In genomic region chr15:48355377-48355776, GRCh38 we compare ENCODE assay signal across 1 cellular context.
TF ChIP-seq lines count a peak whose summit lies in the region.

No MANE protein-coding gene starts in this region.

TF ChIP-seq in WTC11, 78 proteins besides CTCF, POLR2A, EP300 and RAD21 (continued from another document):
- TF ChIP-seq, protein P1, sequence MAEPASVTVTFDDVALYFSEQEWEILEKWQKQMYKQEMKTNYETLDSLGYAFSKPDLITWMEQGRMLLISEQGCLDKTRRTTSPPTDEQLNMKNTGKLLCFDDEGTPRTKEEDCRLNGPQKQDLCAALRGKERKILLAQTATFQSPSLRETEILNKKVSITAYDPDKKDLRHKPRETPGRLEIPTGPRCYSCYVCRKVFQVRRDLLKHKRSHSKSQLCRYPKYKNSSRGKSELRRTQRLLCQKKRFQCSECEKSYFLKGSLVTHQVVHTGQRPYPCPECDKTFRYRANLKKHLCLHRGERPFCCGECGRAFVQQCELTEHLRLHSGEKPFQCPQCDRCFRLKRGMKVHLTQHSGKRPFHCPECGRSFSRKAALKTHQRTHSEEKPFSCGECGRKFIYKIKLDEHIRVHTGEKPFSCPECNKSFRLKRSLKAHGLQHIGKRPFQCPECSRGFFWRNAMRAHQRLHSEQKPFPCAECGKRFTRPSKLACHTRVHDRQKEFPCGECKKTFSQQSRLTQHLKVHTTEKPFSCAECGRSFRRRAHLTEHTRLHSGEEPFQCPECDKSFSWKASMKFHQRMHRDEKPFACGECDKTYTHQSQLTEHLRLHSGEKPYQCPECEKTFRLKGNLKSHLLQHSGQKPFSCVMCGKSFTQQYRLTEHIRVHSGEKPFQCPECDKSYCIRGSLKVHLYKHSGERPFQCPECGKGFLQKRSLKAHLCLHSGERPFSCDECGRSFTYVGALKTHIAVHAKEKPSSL (CRISPR knock-in tag; conservative IDR thresholded peaks at IDR 0.05), result no peak
- TF ChIP-seq ZNF671 (CRISPR knock-in tag; IDR thresholded peaks at IDR 0.05), result no peak
- TF ChIP-seq MYBL2 (CRISPR knock-in tag; IDR thresholded peaks at IDR 0.05), result no peak
- TF ChIP-seq, protein P2, sequence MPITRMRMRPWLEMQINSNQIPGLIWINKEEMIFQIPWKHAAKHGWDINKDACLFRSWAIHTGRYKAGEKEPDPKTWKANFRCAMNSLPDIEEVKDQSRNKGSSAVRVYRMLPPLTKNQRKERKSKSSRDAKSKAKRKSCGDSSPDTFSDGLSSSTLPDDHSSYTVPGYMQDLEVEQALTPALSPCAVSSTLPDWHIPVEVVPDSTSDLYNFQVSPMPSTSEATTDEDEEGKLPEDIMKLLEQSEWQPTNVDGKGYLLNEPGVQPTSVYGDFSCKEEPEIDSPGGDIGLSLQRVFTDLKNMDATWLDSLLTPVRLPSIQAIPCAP (CRISPR knock-in tag; IDR thresholded peaks at IDR 0.05), result no peak
- TF ChIP-seq SMAD4 (CRISPR knock-in tag; IDR thresholded peaks at IDR 0.05), result no peak
- no peak for TF ChIP-seq STAT6 (CRISPR knock-in tag; conservative IDR thresholded peaks at IDR 0.05; ENCODE audit: low read depth)
- no peak for TF ChIP-seq NFATC4 (CRISPR knock-in tag; IDR thresholded peaks at IDR 0.05)
